8 cellular contexts compared by ENCODE assay signal in genomic region chr7:157337316-157338149, GRCh38. TPM values are rescaled to one million over a fixed set of nuclear protein-coding genes. Genes with fewer than 3 reads are reported as not detected.
A peak's percentile ranks its signal among the peaks of the same experiment; 100 is the strongest.
DNase-seq lines count a peak whose midpoint lies in the region; ATAC-seq and TF ChIP-seq lines count a peak whose summit lies in the region.

No MANE protein-coding gene starts in this region.

- TSS peak; percentile 34 for BruUV-seq in mammary epithelial cell (replicated peaks; lab: Mats Ljungman, UMichigan)

- H3K9me3 ChIP-seq in HUES48 (ENCODE audit: control insufficient read depth, insufficient read depth, low read length) (no peaks in the 10 kb centered on the region), mammary epithelial cell (replicated peaks; ENCODE audit: insufficient read depth, low read length) (no peaks in the 10 kb centered on the region)

- peak; percentile 81 for DNase-seq in D341Med (ENCODE audit: low spot score)
- DNase-seq in mammary epithelial cell, result peak; percentile 53
- DNase-seq in kidney glomerular epithelial cell (lab: John Stamatoyannopoulos, UW), result peak; percentile 19
- DNase-seq in stimulated activated CD4-positive, alpha-beta T cell treated with anti-CD3 and anti-CD28 coated beads, Interleukin-1b, Interleukin-23, amount 100 ng/mL, for 48 hours, result peak; percentile 64
- no peak for DNase-seq in T1000 (lab: John Stamatoyannopoulos, UW)

- peaks cover 63% of the 10 kb centered on the region for H3K79me2 ChIP-seq in mammary epithelial cell (ENCODE audit: insufficient read depth, low read length)

- H3K27me3 ChIP-seq in HUES48 (ENCODE audit: control insufficient read depth, insufficient read depth, low read length), result no peaks in the 10 kb centered on the region
- no peaks in the 10 kb centered on the region for H3K27me3 ChIP-seq in mammary epithelial cell (ENCODE audit: insufficient read depth, low read length)

- ATAC-seq in GM21381 (IDR thresholded peaks at IDR 0.05; ENCODE audit: unreplicated experiment), result peak; percentile 46

- peak overlapping the region; percentile 77 for H3K4me3 ChIP-seq in HUES48 (ENCODE audit: low read depth, low read length)
- H3K4me3 ChIP-seq in WI38 (ENCODE audit: low read depth, low read length), result peak overlapping the region; percentile 86
- H3K4me3 ChIP-seq in mammary epithelial cell (replicated peaks in 1 of 3; ENCODE audit: insufficient read depth in 1 of 3, low read depth in 2 of 3, low read length in 3 of 3), result peak overlapping the region; percentile 80 to 92 (median 84)

- H3K9ac ChIP-seq in HUES48 (ENCODE audit: low read depth, low read length), result peak overlapping the region; percentile 80
- H3K9ac ChIP-seq in mammary epithelial cell (ENCODE audit: insufficient read depth, low read length), result peak overlapping the region; percentile 94

- dilution Hi-C loops in mammary epithelial cell (cut with HindIII; ENCODE audit: low sequenced_read_pairs), result loop anchor here (5.0 to 10.0 kb wide), 2 partner anchors 47 to 70 kb away; no protein-coding TSS in a partner anchor

- TF ChIP-seq CTCF in WI38 (IDR thresholded peaks at IDR 0.05; ENCODE audit: low read depth, low read length) (no peak), mammary epithelial cell (conservative IDR thresholded peaks at IDR 0.05 in 1 of 2, IDR thresholded peaks at IDR 0.05 in 1 of 2; ENCODE audit: extremely low read depth in 1 of 2, insufficient read depth in 1 of 2, low read depth in 1 of 2, low read length in 2 of 2) (no peak)

- under 1% methylated on average over 22 of the region's 59 CpGs for WGBS in mammary epithelial cell (ENCODE audit: low coverage, missing lambda C conversion rate)

- peak overlapping the region; percentile 94 for H3K27ac ChIP-seq in HUES48 (ENCODE audit: low read depth, low read length)
- peak overlapping the region; percentile 89 for H3K27ac ChIP-seq in mammary epithelial cell (ENCODE audit: insufficient read depth, low read depth, low read length)

- peaks cover 32% of the 10 kb centered on the region for H3K4me1 ChIP-seq in HUES48 (ENCODE audit: control insufficient read depth, insufficient read depth, low read length)
- peaks cover 14% of the 10 kb centered on the region for H3K4me1 ChIP-seq in mammary epithelial cell (ENCODE audit: insufficient read depth, low read length)

- H4K20me1 ChIP-seq in mammary epithelial cell (ENCODE audit: insufficient read depth, low read length), result peaks cover 7% of the 10 kb centered on the region

- CTCF ChIA-PET in mammary epithelial cell (lab: Charles Lee; ENCODE audit: low non-redundant PET), result interaction anchor here (1.3 kb wide), 1 partner anchor 19 kb away, joined by 6 read pairs; no protein-coding TSS in a partner anchor

- intact Hi-C loops in mammary epithelial cell (cut with micrococcal nuclease), result loop anchor here (2.0 to 5.0 kb wide), 2 partner anchors 27 to 430 kb away; no protein-coding TSS in a partner anchor

- peak overlapping the region; percentile 94 for H3K4me2 ChIP-seq in mammary epithelial cell (ENCODE audit: insufficient read depth, low read depth, low read length)

- H3K36me3 ChIP-seq in HUES48 (ENCODE audit: control insufficient read depth, insufficient read depth, low read length) (peaks cover 12% of the 10 kb centered on the region), mammary epithelial cell (ENCODE audit: insufficient read depth, low read length) (no peaks in the 10 kb centered on the region)

- in situ Hi-C loops in mammary epithelial cell (cut with MboI; ENCODE audit: low sequenced_read_pairs in 2 of 2), result no loop called here

- H2AFZ ChIP-seq in mammary epithelial cell (ENCODE audit: low read depth, low read length), result no peak overlapping the region

RNA-seq across cellular contexts. Expression of gene DNAJB6, which starts 0.7 kb away (rescaled TPM):
- total RNA-seq in mammary epithelial cell, result 100 to 1,000 TPM; 151 to 157 TPM
- 75.6 TPM for polyA plus RNA-seq in mammary epithelial cell
- polyA minus RNA-seq in mammary epithelial cell, result 39.8 TPM
